Comparison of ENCODE assay signal across 11 cellular contexts in genomic region chr1:235511470-235512240, GRCh38. TPM values are rescaled to one million over a fixed set of nuclear protein-coding genes. Genes with fewer than 3 reads are reported as not detected.
DNase-seq lines count a peak whose midpoint lies in the region; ATAC-seq, FAIRE-seq and TF ChIP-seq lines count a peak whose summit lies in the region.
"Had no signal": no experiment of that assay in that cellular context is flagged by ENCODE, and none has a peak within 500 bp of the region (broad histone marks: within the 10 kb centered on the region; RNA-seq: fewer than 3 reads in every experiment).

No MANE protein-coding gene starts in this region.

- TF ChIP-seq RAD21 in A549 (conservative IDR thresholded peaks at IDR 0.05 in 1 of 2, IDR thresholded peaks at IDR 0.05 in 1 of 2): no peak; a peak in 1 of 5 replicates

- no peak for TF ChIP-seq POLR2A in A549 (IDR thresholded peaks at IDR 0.05; ENCODE audit: low read length)

- H3K4me2 ChIP-seq in A549: no peak overlapping the region

- 66% methylated on average over 13 of the region's 13 CpGs for WGBS in A549 (ENCODE audit: missing lambda C conversion rate)

- TF ChIP-seq EP300 in A549 (IDR thresholded peaks at IDR 0.05): no peak

- ATAC-seq in A549: peak; percentile 81 to 87
- no peak for ATAC-seq in GM19467 (IDR thresholded peaks at IDR 0.05; ENCODE audit: unreplicated experiment)

- H3K27ac ChIP-seq in A549: no peak overlapping the region

- TF ChIP-seq CTCF in A549 (IDR thresholded peaks at IDR 0.05): no peak
- TF ChIP-seq CTCF in GM12864 (IDR thresholded peaks at IDR 0.05; ENCODE audit: low read depth, low read length, missing control alignments): peak; percentile 5
- TF ChIP-seq CTCF in epithelial cell of esophagus (IDR thresholded peaks at IDR 0.05; ENCODE audit: insufficient read depth, low read depth, low read length, missing control alignments): peak; percentile 13

- no peaks in the 10 kb centered on the region for H3K4me1 ChIP-seq in A549

- no peak for FAIRE-seq in A549 (lab: Jason Lieb, UNC)

- DNase-seq in A549 (ENCODE audit: low read depth in 1 of 2, low spot score in 1 of 2): peak in 1 of 2 experiments; percentile 47
- no peak for DNase-seq in GM12864 (ENCODE audit: low read depth)
- peak; percentile 30 for DNase-seq in RPMI8226
- DNase-seq in epithelial cell of esophagus (ENCODE audit: low read depth): peak; percentile 59
- DNase-seq in SW480 (ENCODE audit: low spot score): no peak
- no peak for DNase-seq in activated CD4-positive, alpha-beta T cell treated with anti-CD3 and anti-CD28 coated beads, Interleukin-2, amount 50 U/mL, for 4 hours
- no peak for DNase-seq in NCI-H146 (lab: John Stamatoyannopoulos, UW)
- DNase-seq: C1 segment of cervical spinal cord, NCI-H226, SHP77 treated with DMSO at 0.1 percent for 48 hours had no signal

- H3K4me3 ChIP-seq in A549 (no peak overlapping the region), GM12864 (ENCODE audit: low read depth, low read length) (no peak overlapping the region), epithelial cell of esophagus (ENCODE audit: low read length) (no peak overlapping the region)

- CTCF ChIA-PET in A549 (lab: Yijun Ruan, JAX): interaction anchor here (1.0 to 2.3 kb wide), 4 partner anchors 15 to 460 kb away, joined by 3 to 9 read pairs (median 6); no protein-coding TSS in a partner anchor

- no peaks in the 10 kb centered on the region for H3K9me3 ChIP-seq in A549

- POLR2A ChIA-PET in A549 (lab: Yijun Ruan, JAX): no interaction called here

TF ChIP-seq in A549, 52 proteins besides CTCF, POLR2A, EP300 and RAD21:
- TF ChIP-seq GATA3 (IDR thresholded peaks at IDR 0.05; ENCODE audit: borderline replicate concordance) (no peak), FOSB (CRISPR knock-in tag; IDR thresholded peaks at IDR 0.05) (no peak), EHF (CRISPR knock-in tag; IDR thresholded peaks at IDR 0.05) (no peak), FOSL2 (IDR thresholded peaks at IDR 0.05) (no peak), FOSL2 (CRISPR knock-in tag; IDR thresholded peaks at IDR 0.05) (no peak), KDM5A (IDR thresholded peaks at IDR 0.05) (no peak), CHD4 (IDR thresholded peaks at IDR 0.05; ENCODE audit: borderline replicate concordance) (no peak), ZFP36 (IDR thresholded peaks at IDR 0.05; ENCODE audit: borderline replicate concordance, partially characterized antibody) (no peak), BCL3 (IDR thresholded peaks at IDR 0.05) (no peak), ZSCAN20 (CRISPR knock-in tag; IDR thresholded peaks at IDR 0.05) (no peak), CEBPB (IDR thresholded peaks at IDR 0.05) (no peak), NR3C1 (IDR thresholded peaks at IDR 0.05) (no peak), KDM1A (IDR thresholded peaks at IDR 0.05; ENCODE audit: low read depth) (no peak), CHD2 (IDR thresholded peaks at IDR 0.05; ENCODE audit: low read length, partially characterized antibody) (no peak), NPAS2 (CRISPR knock-in tag; IDR thresholded peaks at IDR 0.05; ENCODE audit: borderline replicate concordance) (no peak), MAX (IDR thresholded peaks at IDR 0.05) (no peak), HES2 (IDR thresholded peaks at IDR 0.05) (no peak), ESRRA (IDR thresholded peaks at IDR 0.05; ENCODE audit: borderline replicate concordance, low read length) (no peak), POLR2AphosphoS2 (conservative IDR thresholded peaks at IDR 0.05; ENCODE audit: low read length) (no peak)

RNA-seq across cellular contexts. Expression of gene B3GALNT2, which starts 7.4 kb away (rescaled TPM):
- polyA plus RNA-seq in A549 (2011; rRNA removed) (31.1 and 39.6 TPM in 2 replicates), A549 (2017; fragmentation: RNase III; extraction: RNeasy Plus Mini Kit Qiagen cat#74134 plus additional on column Dnase treatment) (17.3 to 17.8 TPM (median 17.7 TPM) in 3 replicates)
- polyA plus RNA-seq in A549 (2012; cell fraction: cytosol; rRNA removed): 10.7 and 12.2 TPM in 2 replicates
- polyA plus RNA-seq in A549 (2012; cell fraction: nucleus; rRNA removed): 8.1 and 9.5 TPM in 2 replicates
- polyA minus RNA-seq in A549 (2011; rRNA and poly(A)+ RNA removed): 40.1 and 47.2 TPM in 2 replicates

Comparison
In these comparisons a context has a peak if more than half of its experiments do, and no peak if none do; other contexts are left out.
1. DNase-seq: peak in RPMI8226 (single experiment) and epithelial cell of esophagus (single experiment); none in GM12864 (single experiment), SW480 (single experiment), activated CD4-positive, alpha-beta T cell treated with anti-CD3 and anti-CD28 coated beads, Interleukin-2, amount 50 U/mL, for 4 hours (0 of 2) and NCI-H146 (single experiment).